1 cellular context compared by ENCODE assay signal in the genomic region with DNA sequence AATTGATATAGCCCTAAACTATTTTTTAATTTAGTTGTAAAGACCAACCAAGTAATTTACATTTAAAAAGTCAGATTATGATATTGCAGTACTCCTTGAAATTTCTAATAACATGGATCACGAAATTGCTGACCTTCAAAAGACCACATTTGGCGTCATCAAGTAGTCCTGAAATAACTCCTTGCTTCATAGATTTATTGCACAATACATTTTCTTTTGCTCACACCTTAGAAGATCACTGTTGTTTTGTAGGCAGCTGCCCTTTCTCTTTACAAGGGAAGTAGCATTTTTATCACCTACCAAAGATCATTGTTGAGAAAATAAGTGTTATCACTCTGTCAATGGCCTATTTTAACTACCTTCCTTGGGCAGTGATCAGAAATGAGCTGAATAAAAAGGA.
TF ChIP-seq lines count a peak whose summit lies in the region.

No MANE protein-coding gene starts in this region.

TF ChIP-seq in HepG2, 621 proteins besides CTCF, POLR2A, EP300 and RAD21:
- TF ChIP-seq ZNF773 (CRISPR knock-in tag; IDR thresholded peaks at IDR 0.05; ENCODE audit: borderline replicate concordance) (no peak), TBL1XR1 (IDR thresholded peaks at IDR 0.05; ENCODE audit: borderline replicate concordance, low read length, partially characterized antibody) (no peak), SKI (IDR thresholded peaks at IDR 0.05; ENCODE audit: partially characterized antibody) (no peak), ZNF280D (CRISPR knock-in tag; IDR thresholded peaks at IDR 0.05) (no peak), CEBPB (IDR thresholded peaks at IDR 0.05; ENCODE audit: borderline replicate concordance, low read depth, low read length) (peak; percentile 65; the same call in 1 of the 2 replicates)
